In the genomic region with DNA sequence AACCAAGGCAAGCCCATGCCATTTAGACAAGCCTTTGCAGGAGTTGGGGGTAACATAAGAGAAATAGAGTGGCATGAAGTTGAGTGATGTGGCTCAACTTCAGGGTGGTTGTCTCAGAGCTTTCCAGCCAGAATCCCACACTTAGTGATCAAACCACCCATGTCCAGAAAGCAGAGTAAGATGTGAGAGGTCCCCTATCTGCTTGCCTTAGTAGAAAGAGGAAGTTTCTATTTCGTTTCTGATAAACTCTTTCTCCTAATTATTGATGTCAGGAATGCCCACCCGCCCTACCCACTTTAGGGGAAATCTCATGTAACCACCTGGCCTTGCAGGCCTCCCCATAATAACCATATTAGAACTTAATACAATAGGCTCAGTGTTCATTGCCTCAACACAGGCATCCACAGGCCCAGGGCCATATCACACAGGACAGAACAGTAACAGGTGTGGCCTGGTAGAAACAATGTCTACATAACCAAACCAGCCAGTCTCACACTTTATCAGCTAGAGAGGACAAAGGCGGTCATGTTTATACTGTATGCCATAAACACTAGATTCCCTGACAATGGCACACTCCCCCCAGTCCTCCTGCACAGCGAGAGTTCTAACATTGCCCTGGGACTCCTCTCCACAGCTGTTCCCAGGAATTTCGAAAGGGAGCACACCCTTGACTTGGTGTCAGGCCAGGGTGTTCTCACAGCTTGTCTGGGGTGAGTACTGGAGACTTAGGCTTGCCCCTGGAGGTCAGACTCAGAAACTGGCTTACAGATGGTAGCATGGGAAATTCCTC, we compare ENCODE assay signal across 17 cellular contexts.
DNase-seq lines count a peak whose midpoint lies in the region; ATAC-seq, FAIRE-seq and TF ChIP-seq lines count a peak whose summit lies in the region.
"Had no signal": no experiment of that assay in that cellular context is flagged by ENCODE, and none has a peak within 500 bp of the region (broad histone marks: within the 10 kb centered on the region; RNA-seq: fewer than 3 reads in every experiment).

No MANE protein-coding gene starts in this region.

- peak; percentile 26 for DNase-seq in MCF 10A (ENCODE audit: unreplicated experiment)
- DNase-seq in breast epithelium (ENCODE audit: low spot score in 2 of 2), result no peak
- peak; percentile 11 for DNase-seq in fibroblast of the aortic adventitia (ENCODE audit: low read depth)
- DNase-seq in upper lobe of right lung, result no peak
- DNase-seq in GM12891 (ENCODE audit: insufficient read length, low spot score), result no peak
- no peak for DNase-seq in cortex of kidney (lab: John Stamatoyannopoulos, UW)
- DNase-seq: activated CD8-positive, alpha-beta memory T cell treated with anti-CD3 and anti-CD28 coated beads, Interleukin-2, amount 50 U/mL, for 4 hours; glutamatergic neuron; GOT3; MM.1S; Peyer's patch; posterior cingulate gyrus had no signal

- H3K36me3 ChIP-seq in breast epithelium (no peaks in the 10 kb centered on the region), upper lobe of right lung (no peaks in the 10 kb centered on the region)
- H3K36me3 ChIP-seq: Peyer's patch, thoracic aorta had no signal

- H3K27ac ChIP-seq in breast epithelium (no peak overlapping the region), upper lobe of right lung (no peak overlapping the region)
- H3K27ac ChIP-seq: A549, Peyer's patch, thoracic aorta had no signal

- no peak overlapping the region for H3K4me3 ChIP-seq in breast epithelium
- H3K4me3 ChIP-seq in fibroblast of the aortic adventitia (ENCODE audit: low read depth, low read length), result no peak overlapping the region
- H3K4me3 ChIP-seq in upper lobe of right lung, result no peak overlapping the region
- H3K4me3 ChIP-seq: A549, lung, Peyer's patch, thoracic aorta had no signal

- peak; percentile 52 for ATAC-seq in HG02973 (IDR thresholded peaks at IDR 0.05; ENCODE audit: unreplicated experiment)
- peak; percentile 57 for ATAC-seq in upper lobe of right lung
- no peak for ATAC-seq in HG02870 (IDR thresholded peaks at IDR 0.05; ENCODE audit: unreplicated experiment)
- ATAC-seq: A549 had no signal

- no peak overlapping the region for H3K4me3 Mint-ChIP-seq in MCF 10A (ENCODE audit: unreplicated experiment)

- no peak for TF ChIP-seq CTCF in MCF 10A (IDR thresholded peaks at IDR 0.05; ENCODE audit: unreplicated experiment)
- no peak for TF ChIP-seq CTCF in breast epithelium (IDR thresholded peaks at IDR 0.05)
- TF ChIP-seq CTCF in fibroblast of the aortic adventitia (IDR thresholded peaks at IDR 0.05; ENCODE audit: insufficient read depth, low read length), result no peak
- no peak for TF ChIP-seq CTCF in upper lobe of right lung (IDR thresholded peaks at IDR 0.05)

- no peaks in the 10 kb centered on the region for H3K9me3 Mint-ChIP-seq in MCF 10A (ENCODE audit: unreplicated experiment)

- no peaks in the 10 kb centered on the region for H3K4me1 ChIP-seq in breast epithelium
- no peaks in the 10 kb centered on the region for H3K4me1 ChIP-seq in upper lobe of right lung
- H3K4me1 ChIP-seq: A549, Peyer's patch had no signal

- H3K27me3 ChIP-seq in breast epithelium (no peaks in the 10 kb centered on the region), upper lobe of right lung (no peaks in the 10 kb centered on the region)
- H3K27me3 ChIP-seq: Peyer's patch had no signal

- H3K27ac Mint-ChIP-seq in MCF 10A (ENCODE audit: low read depth, unreplicated experiment), result no peak overlapping the region

- H3K27me3 Mint-ChIP-seq in MCF 10A (ENCODE audit: insufficient read depth, unreplicated experiment), result peaks cover 28% of the 10 kb centered on the region

- no peak for FAIRE-seq in GM12891 (lab: Jason Lieb, UNC)
- FAIRE-seq: A549 had no signal

- H3K36me3 Mint-ChIP-seq in MCF 10A (ENCODE audit: insufficient read depth, unreplicated experiment), result no peaks in the 10 kb centered on the region

- no peak for TF ChIP-seq POLR2A in breast epithelium (IDR thresholded peaks at IDR 0.05)
- no peak for TF ChIP-seq POLR2A in GM12891 (IDR thresholded peaks at IDR 0.05; ENCODE audit: low read depth, low read length)

- H3K9me3 ChIP-seq in breast epithelium, result peaks cover 5 to 7% of the 10 kb centered on the region in 2 donors
- H3K9me3 ChIP-seq in upper lobe of right lung, result no peaks in the 10 kb centered on the region
- H3K9me3 ChIP-seq: A549, Peyer's patch, thoracic aorta had no signal

- CTCF ChIA-PET in MCF 10A (lab: Yijun Ruan, JAX), result interaction anchor here (0.6 kb wide), 1 partner anchor 10 kb away, joined by 3 read pairs; no protein-coding TSS in a partner anchor

- BruUV-seq in MCF 10A (replicated peaks; lab: Mats Ljungman, UMichigan), result no TSS peak

- POLR2A ChIA-PET in MCF 10A (lab: Yijun Ruan, JAX), result no interaction called here

- H3K4me1 Mint-ChIP-seq in MCF 10A (ENCODE audit: insufficient read depth, unreplicated experiment), result no peaks in the 10 kb centered on the region

- intact Hi-C loops in MCF 10A (cut with micrococcal nuclease) (no loop called here), breast epithelium (cut with DNase I; ENCODE audit: low total_unique reads) (no loop called here), upper lobe of right lung (cut with DNase I) (no loop called here)

TF ChIP-seq in GM12891, 5 proteins besides CTCF, POLR2A, EP300 and RAD21:
- no peak for TF ChIP-seq PAX5 (IDR thresholded peaks at IDR 0.05; ENCODE audit: insufficient read depth, low read length, severe bottlenecking)
TF ChIP-seq in GM12891: peak in this region for 0.

Comparison
In these comparisons a context has a peak if more than half of its experiments do, and no peak if none do; other contexts are left out.
1. DNase-seq: peak in MCF 10A (single experiment) and fibroblast of the aortic adventitia (single experiment); none in breast epithelium (0 of 2), upper lobe of right lung (single experiment), GM12891 (single experiment) and cortex of kidney (single experiment).